In the genomic region with DNA sequence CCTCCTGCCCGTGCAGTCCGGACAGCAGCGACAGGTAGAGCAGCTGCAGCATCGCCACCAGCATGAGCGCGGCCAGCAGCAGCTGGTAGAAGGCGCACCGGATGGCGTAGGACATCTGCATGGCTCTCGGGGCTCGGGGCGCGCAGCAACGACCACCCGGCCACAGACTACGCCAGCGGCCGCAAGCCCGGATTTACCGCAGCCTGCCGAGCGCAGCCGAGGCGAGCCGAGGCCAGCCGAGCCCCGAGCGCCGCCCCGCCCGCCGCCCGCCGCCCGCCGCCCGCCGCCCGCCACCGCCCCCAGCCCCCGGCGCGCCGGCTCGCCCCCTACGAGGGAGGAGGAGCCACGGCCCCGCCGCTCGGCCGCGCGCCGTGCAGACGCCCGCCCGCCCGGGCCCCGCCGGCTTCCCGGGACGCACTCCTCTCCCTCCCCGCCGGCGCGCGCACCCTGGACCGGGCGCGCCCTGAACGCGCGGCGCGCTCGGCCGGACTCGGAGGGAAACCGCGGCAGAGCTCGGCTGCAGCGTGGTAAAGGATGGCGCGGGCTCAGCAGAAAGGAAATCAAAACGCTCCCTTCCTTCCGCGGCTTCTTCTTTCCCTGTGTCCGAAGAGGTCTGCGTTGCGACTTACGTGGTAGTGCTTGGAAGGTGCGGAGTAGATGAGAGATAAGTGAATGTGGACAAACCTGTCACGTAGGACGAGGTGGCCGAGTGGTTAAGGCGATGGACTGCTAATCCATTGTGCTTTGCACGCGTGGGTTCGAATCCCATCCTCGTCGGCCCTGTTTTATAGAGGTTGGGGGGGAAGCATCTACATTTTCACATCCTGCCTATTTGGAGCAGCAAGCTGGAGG, we compare ENCODE assay signal across 8 cellular contexts. TPM values are rescaled to one million over a fixed set of nuclear protein-coding genes. Genes with fewer than 3 reads are reported as not detected.
DNase-seq lines count a peak whose midpoint lies in the region; ATAC-seq and TF ChIP-seq lines count a peak whose summit lies in the region.

A gene (minus strand): TSS at position 205 of the 852 bp plus-strand sequence. CDS start 84 bp downstream, at position 121.

- peak within 1 kb of the TSS; percentile 97 to 100 (median 98) for H3K4me3 Mint-ChIP-seq in CD4-positive, CD25-positive, alpha-beta regulatory T cell

- under 1% methylated on average over 101 of the region's 101 CpGs for WGBS in thymus

- no peaks in the 10 kb centered on the region for H3K27me3 ChIP-seq in CD4-positive, CD25-positive, alpha-beta regulatory T cell (ENCODE audit: control insufficient read depth, insufficient read depth, low read length)
- H3K27me3 ChIP-seq in adipocyte (replicated peaks; ENCODE audit: control insufficient read depth, insufficient read depth, low read length): no peaks in the 10 kb centered on the region
- H3K27me3 ChIP-seq in cardiac muscle cell: no peaks in the 10 kb centered on the region
- H3K27me3 ChIP-seq in parathyroid adenoma (ENCODE audit: control insufficient read depth, insufficient read depth, low read length): no peaks in the 10 kb centered on the region
- H3K27me3 ChIP-seq in thymus (ENCODE audit: control insufficient read depth, insufficient read depth): no peaks in the 10 kb centered on the region

- H3K36me3 Mint-ChIP-seq in CD4-positive, CD25-positive, alpha-beta regulatory T cell: peaks cover 15% of the 10 kb centered on the region

- peak; percentile 35 to 42 for ATAC-seq in CD4-positive, CD25-positive, alpha-beta regulatory T cell (ENCODE audit: low read depth in 2 of 2)
- peak; percentile 39 for ATAC-seq in GM21717 (IDR thresholded peaks at IDR 0.05; ENCODE audit: unreplicated experiment)

- no peak for TF ChIP-seq CTCF in cardiac muscle cell (IDR thresholded peaks at IDR 0.05; ENCODE audit: low read depth, low read length)
- no peak for TF ChIP-seq CTCF in parathyroid adenoma (IDR thresholded peaks at IDR 0.05)

- peak within 1 kb of the TSS; percentile 85 for H3K27ac ChIP-seq in CD4-positive, CD25-positive, alpha-beta regulatory T cell (ENCODE audit: insufficient read depth, low read length, poor library complexity, severe bottlenecking)
- H3K27ac ChIP-seq in cardiac muscle cell: peak within 1 kb of the TSS; percentile 88
- H3K27ac ChIP-seq in parathyroid adenoma: peak within 1 kb of the TSS; percentile 77
- peak within 1 kb of the TSS; percentile 91 for H3K27ac ChIP-seq in thymus (ENCODE audit: low read depth)

- no peaks in the 10 kb centered on the region for H3K36me3 ChIP-seq in CD4-positive, CD25-positive, alpha-beta regulatory T cell (ENCODE audit: control insufficient read depth, insufficient read depth, low read length)
- H3K36me3 ChIP-seq in adipocyte (ENCODE audit: control insufficient read depth, insufficient read depth, low read length, severe bottlenecking) (no peaks in the 10 kb centered on the region), cardiac muscle cell (no peaks in the 10 kb centered on the region), parathyroid adenoma (ENCODE audit: control insufficient read depth, insufficient read depth, low read length) (no peaks in the 10 kb centered on the region), thymus (ENCODE audit: control insufficient read depth, insufficient read depth) (peaks cover 4% of the 10 kb centered on the region)

- H3K27me3 Mint-ChIP-seq in CD4-positive, CD25-positive, alpha-beta regulatory T cell: peaks cover 6% of the 10 kb centered on the region

- no peaks in the 10 kb centered on the region for H3K9me3 ChIP-seq in CD4-positive, CD25-positive, alpha-beta regulatory T cell (ENCODE audit: control insufficient read depth in 2 of 2, low read length in 2 of 2)
- H3K9me3 ChIP-seq in adipocyte (ENCODE audit: control insufficient read depth, low read length) (no peaks in the 10 kb centered on the region), cardiac muscle cell (ENCODE audit: low read depth) (no peaks in the 10 kb centered on the region), parathyroid adenoma (ENCODE audit: control insufficient read depth, low read length) (no peaks in the 10 kb centered on the region), thymus (ENCODE audit: control insufficient read depth) (no peaks in the 10 kb centered on the region)

- peak within 1 kb of the TSS; percentile 97 to 98 (median 98) for H3K27ac Mint-ChIP-seq in CD4-positive, CD25-positive, alpha-beta regulatory T cell

- H3K9me3 Mint-ChIP-seq in CD4-positive, CD25-positive, alpha-beta regulatory T cell: peaks cover 0 to 3% (median 0%) of the 10 kb centered on the region in 7 donors

- H3K9ac ChIP-seq in adipocyte (ENCODE audit: low read length) (peak within 1 kb of the TSS; percentile 94), parathyroid adenoma (no peak within 1 kb of the TSS)

- peaks cover 41% of the 10 kb centered on the region for H3K4me1 ChIP-seq in CD4-positive, CD25-positive, alpha-beta regulatory T cell (ENCODE audit: control insufficient read depth, insufficient read depth, low read length, poor library complexity, severe bottlenecking)
- peaks cover 41% of the 10 kb centered on the region for H3K4me1 ChIP-seq in adipocyte (ENCODE audit: control insufficient read depth, insufficient read depth, low read length)
- peaks cover 14% of the 10 kb centered on the region for H3K4me1 ChIP-seq in cardiac muscle cell (ENCODE audit: low read depth)
- H3K4me1 ChIP-seq in parathyroid adenoma: peaks cover 6% of the 10 kb centered on the region
- H3K4me1 ChIP-seq in thymus (ENCODE audit: control insufficient read depth, insufficient read depth, low read length): peaks cover 28% of the 10 kb centered on the region

- H3K4me2 ChIP-seq in parathyroid adenoma (ENCODE audit: low read length): peak within 1 kb of the TSS; percentile 97

- H3K79me2 ChIP-seq in parathyroid adenoma: peaks cover 9% of the 10 kb centered on the region

- peak; percentile 67 to 89 (median 84) for DNase-seq in CD4-positive, CD25-positive, alpha-beta regulatory T cell
- DNase-seq in NCI-H1105 treated with DMSO at 0.1 percent for 48 hours (lab: John Stamatoyannopoulos, UW) (peak; percentile 80), T follicular helper cell (ENCODE audit: low read depth) (peak; percentile 66), adipocyte (ENCODE audit: low read depth) (peak; percentile 90), cardiac muscle cell (ENCODE audit: low read depth in 1 of 2, low spot score in 1 of 2) (peak; percentile 83 to 88)

- peak within 1 kb of the TSS; percentile 77 for H2AFZ ChIP-seq in parathyroid adenoma

- peak within 1 kb of the TSS; percentile 90 for H3K4me3 ChIP-seq in CD4-positive, CD25-positive, alpha-beta regulatory T cell (ENCODE audit: low read depth, low read length)
- H3K4me3 ChIP-seq in adipocyte (ENCODE audit: low read length): peak within 1 kb of the TSS; percentile 92
- H3K4me3 ChIP-seq in cardiac muscle cell: peak within 1 kb of the TSS; percentile 70
- H3K4me3 ChIP-seq in parathyroid adenoma (ENCODE audit: low read depth, low read length): peak within 1 kb of the TSS; percentile 84
- peak within 1 kb of the TSS; percentile 92 for H3K4me3 ChIP-seq in thymus (ENCODE audit: low read length)

- peaks cover 28 to 65% (median 35%) of the 10 kb centered on the region in 4 donors for H3K4me1 Mint-ChIP-seq in CD4-positive, CD25-positive, alpha-beta regulatory T cell

RNA-seq across cellular contexts. Expression of the gene that starts here (rescaled TPM):
- 3.5 TPM for total RNA-seq in CD4-positive, CD25-positive, alpha-beta regulatory T cell
- 10 to 100 TPM in 3 of 4 donors, 1 to 10 TPM in 1; 8.4 to 15.1 (median 12.3) TPM for polyA plus RNA-seq in CD4-positive, CD25-positive, alpha-beta regulatory T cell
- 138 and 194 TPM in 2 replicates for total RNA-seq in cardiac muscle cell
- polyA plus RNA-seq in cardiac muscle cell (129 and 174 TPM in 2 replicates), thymus (10.3 TPM)

Comparison
In these comparisons a context has a peak if more than half of its experiments do, and no peak if none do; other contexts are left out.
1. Peak in every context shown above with its lines: DNase-seq, ATAC-seq, H3K4me3 ChIP-seq and H3K27ac ChIP-seq.
2. RNA of the gene that starts here (total RNA-seq): 138 to 194 TPM in cardiac muscle cell; 3.5 TPM in CD4-positive, CD25-positive, alpha-beta regulatory T cell (single experiment); every median in the first group is over 10 times any median in the second.